15 cellular contexts compared by ENCODE assay signal in genomic region chr7:155921804-155922506, GRCh38.
DNase-seq lines count a peak whose midpoint lies in the region; ATAC-seq and TF ChIP-seq lines count a peak whose summit lies in the region.
"Had no signal": no experiment of that assay in that cellular context is flagged by ENCODE, and none has a peak within 500 bp of the region (broad histone marks: within the 10 kb centered on the region; RNA-seq: fewer than 3 reads in every experiment).

No MANE protein-coding gene starts in this region.

- H3K4me3 ChIP-seq in breast epithelium = no peak overlapping the region
- no peak overlapping the region for H3K4me3 ChIP-seq in mucosa of stomach (ENCODE audit: low read length)
- H3K4me3 ChIP-seq: left ventricle myocardium inferior, thoracic aorta had no signal

- peak; percentile 45 to 76 for DNase-seq in breast epithelium (ENCODE audit: low spot score in 2 of 2)
- DNase-seq in MCF 10A (ENCODE audit: unreplicated experiment) = no peak
- DNase-seq in NCI-H446 treated with DMSO at 0.1 percent for 48 hours (lab: John Stamatoyannopoulos, UW) = no peak
- DNase-seq in DMS 273 treated with DMSO at 0.1 percent for 48 hours (lab: John Stamatoyannopoulos, UW) = no peak
- no peak for DNase-seq in immature natural killer cell
- DNase-seq: activated CD4-positive, alpha-beta T cell treated with anti-CD3 and anti-CD28 coated beads, Interleukin-2, amount 50 U/mL, for 4 hours; activated gamma-delta T cell treated with Interleukin-2 at 50 U/mL for 16 hours; effector memory CD4-positive, alpha-beta T cell; left ventricle myocardium inferior had no signal

- H3K27me3 Mint-ChIP-seq in MCF 10A (ENCODE audit: insufficient read depth, unreplicated experiment) (peaks cover 21% of the 10 kb centered on the region), immature natural killer cell (ENCODE audit: low read depth in 3 of 3) (peaks cover 2 to 3% (median 2%) of the 10 kb centered on the region in 3 donors)

- no TSS peak for BruUV-seq in MCF 10A (replicated peaks; lab: Mats Ljungman, UMichigan)

- H3K27me3 ChIP-seq in breast epithelium (no peaks in the 10 kb centered on the region), mucosa of stomach (ENCODE audit: control insufficient read depth, insufficient read depth, low read length) (no peaks in the 10 kb centered on the region)

- H3K4me3 Mint-ChIP-seq in MCF 10A (ENCODE audit: unreplicated experiment) = no peak overlapping the region
- H3K4me3 Mint-ChIP-seq in immature natural killer cell = peak overlapping the region in 1 of 5 donors; percentile 15
- H3K4me3 Mint-ChIP-seq: brain had no signal

- TF ChIP-seq CTCF in breast epithelium (IDR thresholded peaks at IDR 0.05) (no peak), MCF 10A (IDR thresholded peaks at IDR 0.05; ENCODE audit: unreplicated experiment) (no peak)

- H3K36me3 Mint-ChIP-seq in MCF 10A (ENCODE audit: insufficient read depth, unreplicated experiment) = no peaks in the 10 kb centered on the region
- H3K36me3 Mint-ChIP-seq in immature natural killer cell = no peaks in the 10 kb centered on the region
- H3K36me3 Mint-ChIP-seq: brain had no signal

- ATAC-seq in esophagus mucosa (peak; percentile 92), GM21367 (IDR thresholded peaks at IDR 0.05; ENCODE audit: unreplicated experiment) (no peak)
- ATAC-seq: Right ventricle myocardium inferior had no signal

- intact Hi-C loops in breast epithelium (cut with DNase I; ENCODE audit: low total_unique reads) (no loop called here), MCF 10A (cut with micrococcal nuclease) (no loop called here)

- no peak for TF ChIP-seq POLR2A in breast epithelium (IDR thresholded peaks at IDR 0.05)

- CTCF ChIA-PET in MCF 10A (lab: Yijun Ruan, JAX) = no interaction called here

- H3K36me3 ChIP-seq in breast epithelium (no peaks in the 10 kb centered on the region), mucosa of stomach (ENCODE audit: control insufficient read depth, insufficient read depth, low read length) (no peaks in the 10 kb centered on the region)
- H3K36me3 ChIP-seq: left ventricle myocardium inferior, thoracic aorta had no signal

- H3K9ac ChIP-seq in mucosa of stomach (ENCODE audit: low read length) = peak overlapping the region; percentile 78

- H3K4me1 ChIP-seq in breast epithelium (no peaks in the 10 kb centered on the region), mucosa of stomach (ENCODE audit: control insufficient read depth, insufficient read depth, low read length) (peaks cover 72% of the 10 kb centered on the region)
- H3K4me1 ChIP-seq: left ventricle myocardium inferior had no signal

- H3K9me3 ChIP-seq in breast epithelium (no peaks in the 10 kb centered on the region), mucosa of stomach (ENCODE audit: control insufficient read depth, low read length) (no peaks in the 10 kb centered on the region)
- H3K9me3 ChIP-seq: left ventricle myocardium inferior, thoracic aorta had no signal

- POLR2A ChIA-PET in MCF 10A (lab: Yijun Ruan, JAX) = no interaction called here

- peaks cover 22% of the 10 kb centered on the region for H3K4me1 Mint-ChIP-seq in MCF 10A (ENCODE audit: insufficient read depth, unreplicated experiment)
- no peaks in the 10 kb centered on the region for H3K4me1 Mint-ChIP-seq in immature natural killer cell
- H3K4me1 Mint-ChIP-seq: brain had no signal

- H3K27ac Mint-ChIP-seq in MCF 10A (ENCODE audit: low read depth, unreplicated experiment) (no peak overlapping the region), immature natural killer cell (no peak overlapping the region)
- H3K27ac Mint-ChIP-seq: brain had no signal

- H3K27ac ChIP-seq in breast epithelium = peak overlapping the region in 1 of 2 donors; percentile 7
- H3K27ac ChIP-seq: left ventricle myocardium inferior, thoracic aorta had no signal

- H3K9me3 Mint-ChIP-seq in MCF 10A (ENCODE audit: unreplicated experiment) = peaks cover 3% of the 10 kb centered on the region
- H3K9me3 Mint-ChIP-seq in immature natural killer cell = no peaks in the 10 kb centered on the region

Comparison
In these comparisons a context has a peak if more than half of its experiments do, and no peak if none do; other contexts are left out.
1. DNase-seq: peak in breast epithelium (2 of 2); none in MCF 10A (single experiment), NCI-H446 treated with DMSO at 0.1 percent for 48 hours (single experiment), DMS 273 treated with DMSO at 0.1 percent for 48 hours (single experiment) and immature natural killer cell (0 of 3).